Comparison of ENCODE assay signal across 12 cellular contexts in the genomic region with DNA sequence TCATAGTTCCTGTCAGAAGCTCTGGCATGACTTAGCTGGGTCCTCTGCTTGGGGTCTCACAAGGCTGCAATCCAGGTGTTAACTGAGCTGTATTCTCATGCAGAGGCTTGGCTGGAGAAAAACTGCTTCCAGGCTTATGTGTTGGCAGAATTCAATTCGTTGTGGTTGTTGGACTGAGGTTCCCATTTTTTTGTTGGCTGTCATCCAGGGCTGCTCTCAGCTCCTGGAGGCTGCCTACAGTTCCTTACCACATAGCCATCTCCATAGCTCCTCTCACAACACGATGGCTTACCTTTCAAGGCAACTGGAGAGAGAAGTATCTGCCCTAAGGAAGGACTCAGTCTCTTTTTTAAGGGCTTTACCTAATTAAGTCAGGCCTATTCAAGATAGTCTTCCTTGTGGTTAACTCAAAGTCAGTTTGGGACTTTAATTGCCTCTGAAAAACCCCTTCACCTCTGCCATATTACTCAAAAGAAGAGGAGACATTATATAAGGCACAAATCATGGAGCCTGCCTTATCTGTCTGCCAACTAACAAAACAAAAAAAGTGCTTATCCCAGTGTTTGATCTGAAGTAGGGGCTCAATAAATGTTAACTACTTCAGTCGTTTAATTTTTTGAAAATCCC. TPM values are rescaled to one million over a fixed set of nuclear protein-coding genes. Genes with fewer than 3 reads are reported as not detected.
DNase-seq lines count a peak whose midpoint lies in the region; ATAC-seq lines count a peak whose summit lies in the region.
"Had no signal": no experiment of that assay in that cellular context is flagged by ENCODE, and none has a peak within 500 bp of the region (broad histone marks: within the 10 kb centered on the region; RNA-seq: fewer than 3 reads in every experiment).

No MANE protein-coding gene starts in this region.

- ATAC-seq in central memory CD8-positive, alpha-beta T cell (replicated peaks; ENCODE audit: extremely low read depth, poor library complexity, severe bottlenecking), result no peak
- ATAC-seq in stimulated activated naive CD8-positive, alpha-beta T cell treated with anti-CD3 and anti-CD28 coated beads, Interleukin-15, amount 100 ng/mL, for 72 hours, result peak; percentile 77
- no peak for ATAC-seq in esophagus mucosa

- no peak for DNase-seq in activated naive CD4-positive, alpha-beta T cell treated with anti-CD3 and anti-CD28 coated beads for 36 hours
- no peak for DNase-seq in activated naive CD4-positive, alpha-beta T cell (lab: John Stamatoyannopoulos, UW)
- peak; percentile 45 for DNase-seq in MV-4-11 (lab: John Stamatoyannopoulos, UW)
- no peak for DNase-seq in central memory CD8-positive, alpha-beta T cell (ENCODE audit: low spot score in 2 of 2)
- DNase-seq in stimulated activated naive CD8-positive, alpha-beta T cell treated with anti-CD3 and anti-CD28 coated beads, Interleukin-15, amount 100 ng/mL, for 72 hours, result no peak
- DNase-seq in medulla oblongata (ENCODE audit: extremely low spot score), result no peak
- no peak for DNase-seq in stimulated activated CD4-positive, alpha-beta T cell treated with anti-CD3 and anti-CD28 coated beads, Interleukin-12 subunit alpha, Interleukin-12 subunit beta, amount 100 ng/mL, for 4 hours
- DNase-seq: activated CD8-positive, alpha-beta memory T cell treated with anti-CD3 and anti-CD28 coated beads for 24 hours; NCI-H2081; stimulated activated CD4-positive, alpha-beta T cell treated with anti-CD3 and anti-CD28 coated beads, Interleukin-1b, Interleukin-23, amount 100 ng/mL, for 48 hours had no signal

- H3K4me1 Mint-ChIP-seq in activated naive CD4-positive, alpha-beta T cell treated with anti-CD3 and anti-CD28 coated beads for 36 hours (ENCODE audit: low read depth), result peaks cover 86% of the 10 kb centered on the region
- peaks cover 68% of the 10 kb centered on the region for H3K4me1 Mint-ChIP-seq in central memory CD8-positive, alpha-beta T cell
- H3K4me1 Mint-ChIP-seq in stimulated activated naive CD8-positive, alpha-beta T cell treated with anti-CD3 and anti-CD28 coated beads, Interleukin-15, amount 100 ng/mL, for 72 hours, result peaks cover 78% of the 10 kb centered on the region

- intact Hi-C loops in activated naive CD4-positive, alpha-beta T cell treated with anti-CD3 and anti-CD28 coated beads for 36 hours (cut with micrococcal nuclease), result loop anchor here (2.0 to 5.0 kb wide), 4 partner anchors 256 to 1049 kb away; a partner anchor contains a TSS

- CTCF ChIA-PET in activated naive CD4-positive, alpha-beta T cell treated with anti-CD3 and anti-CD28 coated beads for 36 hours (lab: Charles Lee), result interaction anchor here (0.7 to 12.8 kb wide), 11 partner anchors 9 to 265 kb away, joined by 3 to 368 read pairs (median 4); no protein-coding TSS in a partner anchor

- H3K36me3 Mint-ChIP-seq in activated naive CD4-positive, alpha-beta T cell treated with anti-CD3 and anti-CD28 coated beads for 36 hours (ENCODE audit: low read depth), result peaks cover 19% of the 10 kb centered on the region
- peaks cover 44% of the 10 kb centered on the region for H3K36me3 Mint-ChIP-seq in central memory CD8-positive, alpha-beta T cell (ENCODE audit: insufficient read depth)

- peak overlapping the region; percentile 24 for H3K4me3 Mint-ChIP-seq in activated naive CD4-positive, alpha-beta T cell treated with anti-CD3 and anti-CD28 coated beads for 36 hours
- H3K4me3 Mint-ChIP-seq in central memory CD8-positive, alpha-beta T cell, result no peak overlapping the region
- peak overlapping the region; percentile 19 to 57 for H3K4me3 Mint-ChIP-seq in stimulated activated naive CD8-positive, alpha-beta T cell treated with anti-CD3 and anti-CD28 coated beads, Interleukin-15, amount 100 ng/mL, for 72 hours

- H3K9me3 Mint-ChIP-seq in activated naive CD4-positive, alpha-beta T cell treated with anti-CD3 and anti-CD28 coated beads for 36 hours, result peaks cover 4% of the 10 kb centered on the region
- H3K9me3 Mint-ChIP-seq in central memory CD8-positive, alpha-beta T cell, result no peaks in the 10 kb centered on the region
- no peaks in the 10 kb centered on the region for H3K9me3 Mint-ChIP-seq in stimulated activated naive CD8-positive, alpha-beta T cell treated with anti-CD3 and anti-CD28 coated beads, Interleukin-15, amount 100 ng/mL, for 72 hours

- no peaks in the 10 kb centered on the region for H3K27me3 Mint-ChIP-seq in activated naive CD4-positive, alpha-beta T cell treated with anti-CD3 and anti-CD28 coated beads for 36 hours (ENCODE audit: low read depth)
- no peaks in the 10 kb centered on the region for H3K27me3 Mint-ChIP-seq in central memory CD8-positive, alpha-beta T cell
- H3K27me3 Mint-ChIP-seq in stimulated activated naive CD8-positive, alpha-beta T cell treated with anti-CD3 and anti-CD28 coated beads, Interleukin-15, amount 100 ng/mL, for 72 hours, result no peaks in the 10 kb centered on the region

- H3K27ac Mint-ChIP-seq in activated naive CD4-positive, alpha-beta T cell treated with anti-CD3 and anti-CD28 coated beads for 36 hours, result peak overlapping the region; percentile 86
- peak overlapping the region; percentile 77 for H3K27ac Mint-ChIP-seq in central memory CD8-positive, alpha-beta T cell (ENCODE audit: low read depth)
- H3K27ac Mint-ChIP-seq in stimulated activated naive CD8-positive, alpha-beta T cell treated with anti-CD3 and anti-CD28 coated beads, Interleukin-15, amount 100 ng/mL, for 72 hours, result peak overlapping the region; percentile 9 to 89

RNA-seq across cellular contexts. Expression of a gene that starts 35.2 kb away (rescaled TPM):
- under 1 TPM in 1 of 2 experiments, not detected in 1; 0.05 TPM for total RNA-seq in activated naive CD4-positive, alpha-beta T cell treated with anti-CD3 and anti-CD28 coated beads for 36 hours
- total RNA-seq in esophagus mucosa, result 0.04 TPM

RNA-seq across cellular contexts. Expression of a gene that starts 46.2 kb away (rescaled TPM):
- total RNA-seq in activated naive CD4-positive, alpha-beta T cell treated with anti-CD3 and anti-CD28 coated beads for 36 hours, result not detected
- total RNA-seq in esophagus mucosa, result not detected
- total RNA-seq: prostate gland had no signal

RNA-seq across cellular contexts. Expression of a gene that starts 53.5 kb away (rescaled TPM):
- 100 to 1,000 TPM in 1 of 2 experiments, 10 to 100 TPM in 1; 99.7 to 102 TPM for total RNA-seq in activated naive CD4-positive, alpha-beta T cell treated with anti-CD3 and anti-CD28 coated beads for 36 hours
- 37.1 TPM for total RNA-seq in esophagus mucosa
